Comparison of ENCODE assay signal across 1 cellular context in genomic region chr20:63060057-63060991, GRCh38.
TF ChIP-seq lines count a peak whose summit lies in the region.

No MANE protein-coding gene starts in this region.

TF ChIP-seq in WTC11, 78 proteins besides CTCF, POLR2A, EP300 and RAD21 (continued from another document):
- TF ChIP-seq ZNF425 (CRISPR knock-in tag; conservative IDR thresholded peaks at IDR 0.05) (no peak), IRF1 (CRISPR knock-in tag; IDR thresholded peaks at IDR 0.05) (no peak), ZNF281 (CRISPR knock-in tag; IDR thresholded peaks at IDR 0.05) (no peak), NR1H2 (CRISPR knock-in tag; IDR thresholded peaks at IDR 0.05) (no peak), GTF2I (CRISPR knock-in tag; conservative IDR thresholded peaks at IDR 0.05) (no peak), JUN (CRISPR knock-in tag; IDR thresholded peaks at IDR 0.05) (no peak), MAX (CRISPR knock-in tag; IDR thresholded peaks at IDR 0.05) (no peak), NFE2L1 (CRISPR knock-in tag; IDR thresholded peaks at IDR 0.05) (no peak)
